In genomic region chr7:155449880-155450557, GRCh38 we compare ENCODE assay signal across 21 cellular contexts. TPM values are rescaled to one million over a fixed set of nuclear protein-coding genes. Genes with fewer than 3 reads are reported as not detected.
"Had no signal": no experiment of that assay in that cellular context is flagged by ENCODE, and none has a peak within 500 bp of the region (broad histone marks: within the 10 kb centered on the region; RNA-seq: fewer than 3 reads in every experiment).

No MANE protein-coding gene starts in this region.

- H3K4me3 ChIP-seq: tibial artery, uterus had no signal

- H2AFZ ChIP-seq: parathyroid adenoma had no signal

- H3K4me3 Mint-ChIP-seq: activated CD4-positive, alpha-beta memory T cell treated with anti-CD3 and anti-CD28 coated beads for 36 hours; activated T-cell treated with anti-CD3 and anti-CD28 coated beads, Interleukin-2, amount 50 U/mL, for 4 hours had no signal

- H3K36me3 Mint-ChIP-seq: activated CD4-positive, alpha-beta memory T cell treated with anti-CD3 and anti-CD28 coated beads for 36 hours; stimulated activated memory B cell treated with anti-CD40 and anti-IgM and Interleukin-4, amounts not matched to agents 10 μg/mL and 1 μg/mL and 100 μg/mL, for 72 hours; T-cell had no signal

- H3K9ac ChIP-seq: parathyroid adenoma had no signal

- H3K79me2 ChIP-seq: parathyroid adenoma had no signal

- DNase-seq: activated CD4-positive, alpha-beta memory T cell treated with anti-CD3 and anti-CD28 coated beads for 36 hours; activated CD4-positive, CD25-positive, alpha-beta regulatory T cell treated with anti-CD3 and anti-CD28 coated beads, Interleukin-2, amount 50 U/mL, for 72 hours; activated effector memory CD4-positive, alpha-beta T cell treated with Interleukin-2 at 50 U/mL for 16 hours; activated naive CD4-positive, alpha-beta T cell treated with anti-CD3 and anti-CD28 coated beads, Interleukin-2, amount 50 U/mL, for 16 hours; activated T-cell treated with anti-CD3 and anti-CD28 coated beads, Interleukin-2, amount 50 U/mL, for 4 hours; heart right ventricle; kidney glomerular epithelial cell; stimulated activated CD4-positive, alpha-beta T cell treated with anti-CD3 and anti-CD28 coated beads, Interleukin-2, amount 100 ng/mL, for 48 hours; T-cell; T-helper 9 cell; tibial artery; uterus had no signal

- H3K9me3 Mint-ChIP-seq: activated CD4-positive, alpha-beta memory T cell treated with anti-CD3 and anti-CD28 coated beads for 36 hours; activated T-cell treated with anti-CD3 and anti-CD28 coated beads, Interleukin-2, amount 50 U/mL, for 4 hours; neural crest cell; stimulated activated memory B cell treated with anti-CD40 and anti-IgM and Interleukin-4, amounts not matched to agents 10 μg/mL and 1 μg/mL and 100 μg/mL, for 72 hours; T-cell had no signal

- H3K9me3 ChIP-seq: heart right ventricle, tibial artery, uterus had no signal

- H3K27ac Mint-ChIP-seq: activated CD4-positive, alpha-beta memory T cell treated with anti-CD3 and anti-CD28 coated beads for 36 hours; stimulated activated memory B cell treated with anti-CD40 and anti-IgM and Interleukin-4, amounts not matched to agents 10 μg/mL and 1 μg/mL and 100 μg/mL, for 72 hours; T-cell had no signal

- H3K4me1 ChIP-seq: parathyroid adenoma had no signal

- FAIRE-seq: astrocyte, bronchial epithelial cell, frontal cortex had no signal

- H3K36me3 ChIP-seq: heart right ventricle, tibial artery, uterus had no signal

- H3K27ac ChIP-seq: heart right ventricle, parathyroid adenoma, tibial artery, uterus had no signal

RNA-seq across cellular contexts. Expression of gene EN2, which starts 7.9 kb away (rescaled TPM):
- total RNA-seq: activated CD4-positive, alpha-beta memory T cell treated with anti-CD3 and anti-CD28 coated beads for 36 hours; activated T-cell treated with anti-CD3 and anti-CD28 coated beads, Interleukin-2, amount 50 U/mL, for 4 hours; astrocyte; bronchial epithelial cell; epithelial cell of proximal tubule; frontal cortex; subcutaneous adipose tissue; T-cell had no signal
- polyA plus RNA-seq: liver had no signal
